Comparison of ENCODE assay signal across 8 cellular contexts in the genomic region with DNA sequence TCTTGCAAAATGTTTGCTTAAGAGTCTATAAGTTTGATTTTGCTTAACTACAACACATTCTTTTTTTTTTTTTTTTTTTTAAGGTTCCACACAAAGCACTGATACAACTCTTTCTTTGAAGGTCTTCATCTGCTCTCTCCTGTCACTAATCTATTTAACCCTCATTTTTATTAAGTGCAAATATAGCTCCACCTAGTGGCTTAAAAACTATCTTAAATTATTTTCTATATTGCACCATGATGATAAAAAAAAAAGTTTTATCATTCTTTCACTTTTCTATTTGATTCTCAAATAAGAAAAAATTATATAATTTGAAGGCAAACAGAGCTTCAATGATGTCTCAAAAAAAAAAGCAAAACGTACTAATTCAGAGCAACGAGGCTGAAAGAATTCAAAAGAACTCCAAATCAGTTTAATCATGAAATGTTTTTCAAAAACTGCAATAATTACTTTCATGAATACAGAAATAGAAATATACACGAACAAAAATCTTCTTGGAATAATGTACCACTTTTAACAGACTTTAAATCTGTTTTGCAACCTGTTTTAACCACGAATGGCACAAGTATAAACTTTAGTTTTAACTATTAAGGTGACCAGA. TPM values are rescaled to one million over a fixed set of nuclear protein-coding genes. Genes with fewer than 3 reads are reported as not detected.
DNase-seq lines count a peak whose midpoint lies in the region; ATAC-seq and TF ChIP-seq lines count a peak whose summit lies in the region.

No MANE protein-coding gene starts in this region.

- H3K27ac Mint-ChIP-seq in CD8-positive, alpha-beta T cell = no peak overlapping the region

- H3K4me3 ChIP-seq in CD8-positive, alpha-beta T cell (ENCODE audit: low read depth, low read length) = no peak overlapping the region
- no peak overlapping the region for H3K4me3 ChIP-seq in Panc1 (ENCODE audit: low read depth in 2 of 2, low read length in 2 of 2)
- no peak overlapping the region for H3K4me3 ChIP-seq in testis
- H3K4me3 ChIP-seq in MG63 = no peak overlapping the region

- intact Hi-C loops in CD8-positive, alpha-beta T cell (cut with DNase I, micrococcal nuclease) = loop anchor here (2.0 to 10.0 kb wide), 4 partner anchors 313 to 797 kb away; no protein-coding TSS in a partner anchor
- intact Hi-C loops in Panc1 (cut with micrococcal nuclease; ENCODE audit: unreplicated experiment) = loop anchor here (5.0 kb wide), 1 partner anchor 655 kb away; no protein-coding TSS in a partner anchor
- intact Hi-C loops in testis (cut with DNase I; ENCODE audit: low total_unique reads) = no loop called here

- H3K4me1 ChIP-seq in CD8-positive, alpha-beta T cell (ENCODE audit: insufficient read depth, low read length) = no peaks in the 10 kb centered on the region
- H3K4me1 ChIP-seq in Panc1 (ENCODE audit: control insufficient read depth, insufficient read depth, low read length) = no peaks in the 10 kb centered on the region
- H3K4me1 ChIP-seq in testis = no peaks in the 10 kb centered on the region

- H3K4me3 Mint-ChIP-seq in CD8-positive, alpha-beta T cell = no peak overlapping the region

- no peak for TF ChIP-seq POLR2A in testis (IDR thresholded peaks at IDR 0.05)

- peaks cover 40% of the 10 kb centered on the region for H3K36me3 ChIP-seq in CD8-positive, alpha-beta T cell (ENCODE audit: insufficient read depth, low read length)
- H3K36me3 ChIP-seq in Panc1 (ENCODE audit: control insufficient read depth, insufficient read depth, low read length) = peaks cover 74% of the 10 kb centered on the region
- no peaks in the 10 kb centered on the region for H3K36me3 ChIP-seq in testis (ENCODE audit: low read depth, missing control alignments)
- H3K36me3 ChIP-seq in MG63 = peaks cover 88% of the 10 kb centered on the region

- POLR2A ChIA-PET in CD8-positive, alpha-beta T cell (lab: Charles Lee) = interaction anchor here (0.5 kb wide), 1 partner anchor 17 kb away, joined by 3 read pairs; no protein-coding TSS in a partner anchor
- POLR2A ChIA-PET in Panc1 (lab: Charles Lee) = interaction anchor here (0.7 kb wide), 1 partner anchor 369 kb away, joined by 7 read pairs; no protein-coding TSS in a partner anchor

- no peaks in the 10 kb centered on the region for H3K9me3 Mint-ChIP-seq in CD8-positive, alpha-beta T cell

- CTCF ChIA-PET in CD8-positive, alpha-beta T cell (lab: Charles Lee) = interaction anchor here (0.7 to 2.3 kb wide), 5 partner anchors 13 to 651 kb away, joined by 3 to 17 read pairs (median 3); a partner anchor contains a TSS
- CTCF ChIA-PET in Panc1 (lab: Charles Lee) = interaction anchor here (0.5 to 1.2 kb wide), 8 partner anchors 11 to 848 kb away, joined by 3 to 11 read pairs (median 4); a partner anchor contains a TSS

- no peak for ATAC-seq in CD8-positive, alpha-beta T cell
- ATAC-seq in HG02885 (IDR thresholded peaks at IDR 0.05; ENCODE audit: poor library complexity, unreplicated experiment) = peak; percentile 43
- ATAC-seq in Panc1 = no peak
- no peak for ATAC-seq in HG02970 (IDR thresholded peaks at IDR 0.05; ENCODE audit: low FRiP score, unreplicated experiment)

- DNase-seq in CD8-positive, alpha-beta T cell = no peak
- DNase-seq in Panc1 (ENCODE audit: low read depth, low spot score) (no peak), fibroblast of peridontal ligament (ENCODE audit: extremely low read depth) (peak; percentile 58), testis (no peak), MG63 (no peak)
- DNase-seq in stimulated activated CD4-positive, alpha-beta T cell treated with anti-CD3 and anti-CD28 coated beads, Interleukin-2, amount 100 ng/mL, for 24 hours = no peak

- 59 to 60% methylated on average over 4 of the region's 4 CpGs for WGBS in testis, 2 donors

- in situ Hi-C loops in Panc1 (cut with HindIII; ENCODE audit: low pct_unique_long_range_greater_than_20kb, low sequenced_read_pairs) = no loop called here

- peaks cover 8% of the 10 kb centered on the region for H3K4me1 Mint-ChIP-seq in CD8-positive, alpha-beta T cell (ENCODE audit: low read depth)

- peaks cover 77% of the 10 kb centered on the region for H3K36me3 Mint-ChIP-seq in CD8-positive, alpha-beta T cell

- peak; percentile 70 for TF ChIP-seq CTCF in CD8-positive, alpha-beta T cell (IDR thresholded peaks at IDR 0.05)
- TF ChIP-seq CTCF in Panc1 (IDR thresholded peaks at IDR 0.05) (peak; percentile 57; the same call in 1 of the 2 replicates), testis (IDR thresholded peaks at IDR 0.05) (peak in 2 of 3 experiments; percentile 36 to 69)

- H3K27me3 Mint-ChIP-seq in CD8-positive, alpha-beta T cell (ENCODE audit: low read depth) = no peaks in the 10 kb centered on the region

- H3K27ac ChIP-seq in CD8-positive, alpha-beta T cell (ENCODE audit: low read depth, low read length) = no peak overlapping the region
- H3K27ac ChIP-seq in Panc1 (ENCODE audit: low read length) (no peak overlapping the region), testis (no peak overlapping the region)

- BruUV-seq in Panc1 (replicated peaks; lab: Mats Ljungman, UMichigan) = no TSS peak

- no peaks in the 10 kb centered on the region for H3K27me3 ChIP-seq in CD8-positive, alpha-beta T cell (ENCODE audit: insufficient read depth, low read length)
- H3K27me3 ChIP-seq in Panc1 (ENCODE audit: control insufficient read depth, insufficient read depth, low read length) (no peaks in the 10 kb centered on the region), testis (no peaks in the 10 kb centered on the region), MG63 (no peaks in the 10 kb centered on the region)

- H3K9me3 ChIP-seq in CD8-positive, alpha-beta T cell (ENCODE audit: low read length) = no peaks in the 10 kb centered on the region
- peaks cover 1% of the 10 kb centered on the region; the same call in 1 of the 2 replicates for H3K9me3 ChIP-seq in Panc1 (ENCODE audit: control insufficient read depth, insufficient read depth, low read depth, low read length)
- no peaks in the 10 kb centered on the region for H3K9me3 ChIP-seq in testis
- H3K9me3 ChIP-seq in MG63 = peaks cover 4% of the 10 kb centered on the region

RNA-seq across cellular contexts. Expression of a gene that starts 12.8 kb away (rescaled TPM):
- 1 to 10 TPM; 7.9 to 8.8 TPM for total RNA-seq in CD8-positive, alpha-beta T cell
- total RNA-seq in Panc1 (2021; ENCODE audit: unreplicated experiment) = 26.4 TPM
- 12.4 TPM for polyA plus RNA-seq in Panc1 (2012; ENCODE audit: insufficient read length)
- total RNA-seq in testis = 10 to 100 TPM; 20.2 to 21.7 TPM
- polyA plus RNA-seq in testis (ENCODE audit: insufficient read depth, low read depth, low replicate concordance) = 4.5 TPM
- 5.9 and 21.6 TPM in 2 replicates for total RNA-seq in MG63 (2014; rRNA removed; shearing (Covaris generic); ENCODE audit: low replicate concordance)

RNA-seq across cellular contexts. Expression of a gene that starts 12.9 kb away (rescaled TPM):
- total RNA-seq in CD8-positive, alpha-beta T cell = 10 to 100 TPM; 78.6 to 92.1 TPM
- total RNA-seq in Panc1 (2021; ENCODE audit: unreplicated experiment) (23.0 TPM), testis (10 to 100 TPM; 32.9 to 36.4 TPM)
- polyA plus RNA-seq in Panc1 (2012; ENCODE audit: insufficient read length) = 13.7 TPM
- polyA plus RNA-seq in testis (ENCODE audit: insufficient read depth, low read depth, low replicate concordance) = 50.5 TPM
- 39.2 and 48.8 TPM in 2 replicates for total RNA-seq in MG63 (2014; rRNA removed; shearing (Covaris generic); ENCODE audit: low replicate concordance)
